10 cellular contexts compared by ENCODE assay signal in genomic region chr18:75408554-75409506, GRCh38. TPM values are rescaled to one million over a fixed set of nuclear protein-coding genes. Genes with fewer than 3 reads are reported as not detected.
DNase-seq lines count a peak whose midpoint lies in the region; ATAC-seq and TF ChIP-seq lines count a peak whose summit lies in the region.
"Had no signal": no experiment of that assay in that cellular context is flagged by ENCODE, and none has a peak within 500 bp of the region (broad histone marks: within the 10 kb centered on the region; RNA-seq: fewer than 3 reads in every experiment).

No MANE protein-coding gene starts in this region.

- no peaks in the 10 kb centered on the region for H3K36me3 Mint-ChIP-seq in activated naive CD4-positive, alpha-beta T cell treated with anti-CD3 and anti-CD28 coated beads, Interleukin-2, amount 50 U/mL, for 72 hours

- H3K9me3 Mint-ChIP-seq in activated naive CD4-positive, alpha-beta T cell treated with anti-CD3 and anti-CD28 coated beads, Interleukin-2, amount 50 U/mL, for 72 hours, result no peaks in the 10 kb centered on the region
- H3K9me3 Mint-ChIP-seq: stimulated activated naive CD8-positive, alpha-beta T cell treated with anti-CD3 and anti-CD28 coated beads, Interleukin-15, Interleukin-2, amounts not matched to agents 100 ng/mL and 50 ng/mL, for 24 hours had no signal

- peak overlapping the region in 1 of 2 donors; percentile 61 for H3K27ac Mint-ChIP-seq in activated naive CD4-positive, alpha-beta T cell treated with anti-CD3 and anti-CD28 coated beads, Interleukin-2, amount 50 U/mL, for 72 hours
- H3K27ac Mint-ChIP-seq: stimulated activated naive CD8-positive, alpha-beta T cell treated with anti-CD3 and anti-CD28 coated beads, Interleukin-15, Interleukin-2, amounts not matched to agents 100 ng/mL and 50 ng/mL, for 24 hours had no signal

- no peak for TF ChIP-seq CTCF in omental fat pad (IDR thresholded peaks at IDR 0.05)

- in situ Hi-C loops in Caki2 (cut with HindIII; ENCODE audit: low pct_unique_long_range_greater_than_20kb, low sequenced_read_pairs), result no loop called here

- DNase-seq in Caki2 (ENCODE audit: low read depth) (peak; percentile 69), MV-4-11 (lab: John Stamatoyannopoulos, UW) (peak; percentile 96), omental fat pad (ENCODE audit: low spot score) (no peak), NAMALWA (ENCODE audit: low spot score) (no peak), NCI-H774 (lab: John Stamatoyannopoulos, UW) (no peak), KG1 (lab: John Stamatoyannopoulos, UW) (no peak)
- DNase-seq in activated naive CD4-positive, alpha-beta T cell treated with anti-CD3 and anti-CD28 coated beads, Interleukin-2, amount 50 U/mL, for 72 hours (ENCODE audit: low spot score in 2 of 2), result peak in 1 of 2 donors; percentile 28

- ATAC-seq in activated naive CD4-positive, alpha-beta T cell treated with anti-CD3 and anti-CD28 coated beads, Interleukin-2, amount 50 U/mL, for 72 hours, result peak; percentile 96 to 98
- ATAC-seq in omental fat pad (ENCODE audit: low FRiP score), result peak; percentile 78
- ATAC-seq in GM21576 (IDR thresholded peaks at IDR 0.05; ENCODE audit: unreplicated experiment), result no peak
- ATAC-seq: Right ventricle myocardium inferior had no signal

RNA-seq across cellular contexts. Expression of gene SMIM21, which starts 18.7 kb away (rescaled TPM):
- not detected in 2 replicates for total RNA-seq in Caki2 (2014; rRNA removed; shearing (Covaris generic); ENCODE audit: low replicate concordance)
- total RNA-seq in activated naive CD4-positive, alpha-beta T cell treated with anti-CD3 and anti-CD28 coated beads, Interleukin-2, amount 50 U/mL, for 72 hours, result not detected
- total RNA-seq in omental fat pad, result not detected
- total RNA-seq: Right ventricle myocardium inferior had no signal

Comparison
In these comparisons a context has a peak if more than half of its experiments do, and no peak if none do; other contexts are left out.
1. DNase-seq: peak in Caki2 (single experiment) and MV-4-11 (single experiment); none in omental fat pad (single experiment), NAMALWA (single experiment), NCI-H774 (single experiment) and KG1 (single experiment).